In the genomic region with DNA sequence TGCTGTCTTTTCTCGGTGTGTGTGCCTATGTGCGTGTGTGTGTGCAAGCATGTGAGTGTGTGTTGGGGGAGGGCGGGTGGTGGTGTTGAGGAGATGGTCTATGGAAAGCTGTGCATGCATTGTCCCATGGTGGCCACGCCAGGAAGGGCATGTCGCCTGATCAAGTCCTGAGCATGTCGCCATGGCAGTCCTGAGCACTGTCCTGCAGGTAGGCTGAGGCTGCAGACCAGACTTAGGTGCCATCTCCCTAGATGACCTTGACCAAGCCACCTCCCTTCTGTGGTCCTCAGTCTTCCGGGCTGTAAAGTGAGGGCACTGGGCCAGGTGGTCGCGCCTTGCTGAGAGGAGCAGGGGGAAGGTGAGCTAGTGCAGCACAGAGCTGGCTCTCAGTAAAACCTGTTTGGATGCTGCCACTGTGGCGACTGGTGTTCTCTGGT, we compare ENCODE assay signal across 27 cellular contexts.
DNase-seq lines count a peak whose midpoint lies in the region; ATAC-seq and TF ChIP-seq lines count a peak whose summit lies in the region.
"Had no signal": no experiment of that assay in that cellular context is flagged by ENCODE, and none has a peak within 500 bp of the region (broad histone marks: within the 10 kb centered on the region; RNA-seq: fewer than 3 reads in every experiment).

No MANE protein-coding gene starts in this region.

- no peaks in the 10 kb centered on the region for H3K9me3 Mint-ChIP-seq in activated T-helper 17 cell treated with anti-CD3 and anti-CD28 coated beads, Interleukin-2, amount 50 U/mL, for 72 hours
- H3K9me3 Mint-ChIP-seq in neural progenitor cell (no peaks in the 10 kb centered on the region), HFFc6 (no peaks in the 10 kb centered on the region)
- H3K9me3 Mint-ChIP-seq: CD4-positive, alpha-beta T cell; endodermal cell; immature natural killer cell; nephron; type B pancreatic cell; WTC11 had no signal

- no peak overlapping the region for H3K4me3 ChIP-seq in neural progenitor cell
- H3K4me3 ChIP-seq: adrenal gland, esophagus squamous epithelium, K562, left lung, MG63, right lobe of liver had no signal

- no peaks in the 10 kb centered on the region for H3K4me1 Mint-ChIP-seq in activated T-helper 17 cell treated with anti-CD3 and anti-CD28 coated beads, Interleukin-2, amount 50 U/mL, for 72 hours
- H3K4me1 Mint-ChIP-seq in neural progenitor cell (peaks cover 36% of the 10 kb centered on the region), HFFc6 (ENCODE audit: low read depth) (peaks cover under 1% of the 10 kb centered on the region; the same call in 1 of the 2 replicates)

- TF ChIP-seq CTCF in neural progenitor cell (IDR thresholded peaks at IDR 0.05) = no peak
- TF ChIP-seq CTCF in HFFc6 (IDR thresholded peaks at IDR 0.05) = no peak

- no peak overlapping the region for H3K27ac Mint-ChIP-seq in activated T-helper 17 cell treated with anti-CD3 and anti-CD28 coated beads, Interleukin-2, amount 50 U/mL, for 72 hours
- H3K27ac Mint-ChIP-seq in neural progenitor cell (peak overlapping the region; percentile 24), HFFc6 (no peak overlapping the region)
- H3K27ac Mint-ChIP-seq: CD4-positive, alpha-beta T cell; endodermal cell; immature natural killer cell; type B pancreatic cell; WTC11 had no signal

- no peaks in the 10 kb centered on the region for H3K36me3 ChIP-seq in neural progenitor cell
- H3K36me3 ChIP-seq: adrenal gland, esophagus squamous epithelium, left lung, MG63, right lobe of liver had no signal

- H4K20me1 ChIP-seq in neural progenitor cell (ENCODE audit: low read depth) = no peaks in the 10 kb centered on the region

- no peaks in the 10 kb centered on the region for H3K4me1 ChIP-seq in neural progenitor cell
- H3K4me1 ChIP-seq: adrenal gland, left lung, parathyroid adenoma, right lobe of liver had no signal

- H3K4me2 ChIP-seq in neural progenitor cell = no peak overlapping the region

- H3K27me3 ChIP-seq in neural progenitor cell = no peaks in the 10 kb centered on the region
- H3K27me3 ChIP-seq: MG63, right lobe of liver had no signal

- no peak overlapping the region for H3K27ac ChIP-seq in neural progenitor cell
- H3K27ac ChIP-seq: 22Rv1, adrenal gland, esophagus squamous epithelium, left lung, parathyroid adenoma, right lobe of liver had no signal

- H3K36me3 Mint-ChIP-seq in activated T-helper 17 cell treated with anti-CD3 and anti-CD28 coated beads, Interleukin-2, amount 50 U/mL, for 72 hours (ENCODE audit: low read depth) = no peaks in the 10 kb centered on the region
- no peaks in the 10 kb centered on the region for H3K36me3 Mint-ChIP-seq in neural progenitor cell
- H3K36me3 Mint-ChIP-seq in HFFc6 (ENCODE audit: low read depth) = no peaks in the 10 kb centered on the region
- H3K36me3 Mint-ChIP-seq: immature natural killer cell, type B pancreatic cell, WTC11 had no signal

- no peaks in the 10 kb centered on the region for H3F3A ChIP-seq in neural progenitor cell (ENCODE audit: low read depth)

- DNase-seq in DMS 273 (lab: John Stamatoyannopoulos, UW; ENCODE audit: unreplicated experiment) (peak; percentile 47), DMS 273 treated with DMSO at 0.1 percent for 48 hours (lab: John Stamatoyannopoulos, UW) (no peak), GM03348 (ENCODE audit: low spot score) (peak; percentile 4), neural progenitor cell (ENCODE audit: low spot score) (no peak), HFFc6 (no peak)
- DNase-seq: activated naive CD4-positive, alpha-beta T cell treated with Interleukin-2 at 50 U/mL for 16 hours; cortex of kidney; esophagus squamous epithelium; hippocampal formation; immature natural killer cell; left lung; NCI-H1417 treated with DMSO at 0.1 percent for 48 hours; T1000 had no signal

- no peaks in the 10 kb centered on the region for H3K79me2 ChIP-seq in neural progenitor cell (ENCODE audit: low read depth)
- H3K79me2 ChIP-seq: parathyroid adenoma had no signal

- H2AFZ ChIP-seq in neural progenitor cell (replicated peaks) = no peak overlapping the region

- no peak overlapping the region for H3K9ac ChIP-seq in neural progenitor cell
- H3K9ac ChIP-seq: parathyroid adenoma had no signal

- ATAC-seq in activated T-helper 17 cell treated with anti-CD3 and anti-CD28 coated beads, Interleukin-2, amount 50 U/mL, for 72 hours (replicated peaks) = peak; percentile 6
- no peak for ATAC-seq in GM19351 (IDR thresholded peaks at IDR 0.05; ENCODE audit: unreplicated experiment)
- no peak for ATAC-seq in HG03469 (IDR thresholded peaks at IDR 0.05; ENCODE audit: unreplicated experiment)

- no peaks in the 10 kb centered on the region for H3K9me3 ChIP-seq in neural progenitor cell (ENCODE audit: low read depth)
- H3K9me3 ChIP-seq: adrenal gland, esophagus squamous epithelium, left lung, MG63, right lobe of liver had no signal

- H3K27me3 Mint-ChIP-seq in activated T-helper 17 cell treated with anti-CD3 and anti-CD28 coated beads, Interleukin-2, amount 50 U/mL, for 72 hours = no peaks in the 10 kb centered on the region
- H3K27me3 Mint-ChIP-seq in neural progenitor cell (ENCODE audit: insufficient read depth, low read depth) = peaks cover 12% of the 10 kb centered on the region
- peaks cover 34% of the 10 kb centered on the region for H3K27me3 Mint-ChIP-seq in HFFc6 (ENCODE audit: insufficient read depth)

- no peak overlapping the region for H3K4me3 Mint-ChIP-seq in activated T-helper 17 cell treated with anti-CD3 and anti-CD28 coated beads, Interleukin-2, amount 50 U/mL, for 72 hours
- H3K4me3 Mint-ChIP-seq in neural progenitor cell (no peak overlapping the region), HFFc6 (no peak overlapping the region)
- H3K4me3 Mint-ChIP-seq: CD4-positive, alpha-beta T cell; endodermal cell; immature natural killer cell; nephron; type B pancreatic cell; WTC11 had no signal

Comparison
In these comparisons a context has a peak if more than half of its experiments do, and no peak if none do; other contexts are left out.
1. DNase-seq: peak in DMS 273 (single experiment) and GM03348 (single experiment); none in DMS 273 treated with DMSO at 0.1 percent for 48 hours (single experiment), neural progenitor cell (single experiment) and HFFc6 (single experiment).